Comparison of ENCODE assay signal across 2 cellular contexts in genomic region chr1:156221986-156222692, GRCh38.
TF ChIP-seq lines count a peak whose summit lies in the region.

No MANE protein-coding gene starts in this region.

TF ChIP-seq in SK-N-SH, 30 proteins besides CTCF, POLR2A, EP300 and RAD21:
- TF ChIP-seq USF1 (IDR thresholded peaks at IDR 0.05; ENCODE audit: borderline replicate concordance, low read depth) (no peak), FOSL2 (IDR thresholded peaks at IDR 0.05; ENCODE audit: borderline replicate concordance, low read depth) (no peak), REST (IDR thresholded peaks at IDR 0.05; ENCODE audit: low read depth, low read length) (no peak)

TF ChIP-seq in SK-N-SH treated with all-trans-retinoic acid at 6 μM for 48 hours, 23 proteins besides CTCF, POLR2A, EP300 and RAD21:
- no peak for TF ChIP-seq CREB5 (CRISPR knock-in tag; IDR thresholded peaks at IDR 0.05; ENCODE audit: low read depth)
- no peak for TF ChIP-seq ZNF70 (CRISPR knock-in tag; IDR thresholded peaks at IDR 0.05)
- no peak for TF ChIP-seq ZC3H10 (CRISPR knock-in tag; IDR thresholded peaks at IDR 0.05)
- no peak for TF ChIP-seq ESRRG (CRISPR knock-in tag; IDR thresholded peaks at IDR 0.05)
- no peak for TF ChIP-seq ZNF565 (CRISPR knock-in tag; conservative IDR thresholded peaks at IDR 0.05; ENCODE audit: low read depth)
- no peak for TF ChIP-seq CSDC2 (CRISPR knock-in tag; IDR thresholded peaks at IDR 0.05)
- no peak for TF ChIP-seq GLIS3 (CRISPR knock-in tag; IDR thresholded peaks at IDR 0.05)
- TF ChIP-seq ISL1 (CRISPR knock-in tag; IDR thresholded peaks at IDR 0.05): no peak
- TF ChIP-seq TCF4 (CRISPR knock-in tag; IDR thresholded peaks at IDR 0.05; ENCODE audit: borderline replicate concordance): no peak
